Comparison of ENCODE assay signal across 34 cellular contexts in genomic region chr13:30874561-30874960, GRCh38. TPM values are rescaled to one million over a fixed set of nuclear protein-coding genes. Genes with fewer than 3 reads are reported as not detected.
DNase-seq lines count a peak whose midpoint lies in the region; ATAC-seq and TF ChIP-seq lines count a peak whose summit lies in the region.
"Had no signal": no experiment of that assay in that cellular context is flagged by ENCODE, and none has a peak within 500 bp of the region (broad histone marks: within the 10 kb centered on the region; RNA-seq: fewer than 3 reads in every experiment).

No MANE protein-coding gene starts in this region.

- no peaks in the 10 kb centered on the region for H3K36me3 Mint-ChIP-seq in endodermal cell (ENCODE audit: low read depth)
- H3K36me3 Mint-ChIP-seq: activated naive CD8-positive, alpha-beta T cell treated with anti-CD3 and anti-CD28 coated beads for 36 hours; naive thymus-derived CD8-positive, alpha-beta T cell had no signal

- H3K9ac ChIP-seq in adipocyte (ENCODE audit: low read length) (peak overlapping the region; percentile 21), endodermal cell (ENCODE audit: extremely low read depth, low read length, poor library complexity, severe bottlenecking) (no peak overlapping the region), neuronal stem cell (ENCODE audit: low read depth, low read length, poor library complexity) (no peak overlapping the region)

- no peak for TF ChIP-seq CTCF in endodermal cell (conservative IDR thresholded peaks at IDR 0.05)
- no peak for TF ChIP-seq CTCF in vagina (IDR thresholded peaks at IDR 0.05)

- H3K9me3 ChIP-seq in adipocyte (ENCODE audit: control insufficient read depth, low read length) (no peaks in the 10 kb centered on the region), endodermal cell (ENCODE audit: control insufficient read depth, low read length) (no peaks in the 10 kb centered on the region), neuronal stem cell (replicated peaks in 1 of 2; ENCODE audit: control insufficient read depth in 2 of 2, insufficient read depth in 1 of 2, low read depth in 1 of 2, low read length in 2 of 2) (no peaks in the 10 kb centered on the region), vagina (no peaks in the 10 kb centered on the region)
- H3K9me3 ChIP-seq: esophagus muscularis mucosa, ovary had no signal

- H3K4me1 ChIP-seq in adipocyte (ENCODE audit: control insufficient read depth, insufficient read depth, low read length) (peaks cover 57% of the 10 kb centered on the region), endodermal cell (ENCODE audit: control insufficient read depth, insufficient read depth, low read length) (peaks cover 4% of the 10 kb centered on the region), neuronal stem cell (ENCODE audit: control insufficient read depth in 2 of 2, insufficient read depth in 1 of 2, low read depth in 1 of 2, low read length in 2 of 2) (peaks cover 24 to 41% of the 10 kb centered on the region in 2 donors), vagina (peaks cover 40% of the 10 kb centered on the region)

- H3K18ac ChIP-seq in neuronal stem cell (ENCODE audit: low read length) = peak overlapping the region; percentile 61

- H2BK5ac ChIP-seq in neuronal stem cell (ENCODE audit: low read length) = no peak overlapping the region

- no peak overlapping the region for H2BK120ac ChIP-seq in neuronal stem cell (ENCODE audit: low read depth, low read length)

- no peak overlapping the region for H3K4me2 ChIP-seq in neuronal stem cell (ENCODE audit: insufficient read depth, low read length, poor library complexity, severe bottlenecking)

- H3K27me3 ChIP-seq in adipocyte (replicated peaks; ENCODE audit: control insufficient read depth, insufficient read depth, low read length) (no peaks in the 10 kb centered on the region), endodermal cell (ENCODE audit: control insufficient read depth, insufficient read depth, low read length, poor library complexity, severe bottlenecking) (no peaks in the 10 kb centered on the region), neuronal stem cell (ENCODE audit: control insufficient read depth in 3 of 3, insufficient read depth in 3 of 3, low read depth in 1 of 3, low read length in 3 of 3) (no peaks in the 10 kb centered on the region), vagina (no peaks in the 10 kb centered on the region)
- H3K27me3 ChIP-seq: esophagus muscularis mucosa, ovary had no signal

- H3K36me3 ChIP-seq in adipocyte (ENCODE audit: control insufficient read depth, insufficient read depth, low read length, severe bottlenecking) (no peaks in the 10 kb centered on the region), endodermal cell (ENCODE audit: control insufficient read depth, insufficient read depth, low read length) (no peaks in the 10 kb centered on the region), neuronal stem cell (replicated peaks in 1 of 2; ENCODE audit: control insufficient read depth in 2 of 2, insufficient read depth in 2 of 2, low read length in 2 of 2) (no peaks in the 10 kb centered on the region), vagina (no peaks in the 10 kb centered on the region)
- H3K36me3 ChIP-seq: esophagus muscularis mucosa, ovary had no signal

- H3K4me3 ChIP-seq in adipocyte (ENCODE audit: low read length) (no peak overlapping the region), endodermal cell (ENCODE audit: low read length) (no peak overlapping the region), neuronal stem cell (ENCODE audit: low read length in 2 of 2) (no peak overlapping the region), vagina (no peak overlapping the region)
- H3K4me3 ChIP-seq: esophagus muscularis mucosa, GM12878, ovary had no signal

- H2BK15ac ChIP-seq in neuronal stem cell (ENCODE audit: low read length) = no peak overlapping the region

- WGBS in endodermal cell (ENCODE audit: insufficient coverage in 1 of 2, insufficient read length in 1 of 2), 2 experiments = 88 to 94% methylated on average over 6 of the region's 6 CpGs
- WGBS in neuronal stem cell (ENCODE audit: extremely low coverage in 2 of 2, insufficient read length in 2 of 2, insufficient replicate concordance in 1 of 2), 2 donors = no CpG with 5 or more reads among the region's 6 CpGs

- H3K4ac ChIP-seq in neuronal stem cell (ENCODE audit: low read length) = no peak overlapping the region

- H3K4me1 Mint-ChIP-seq in endodermal cell = peaks cover 27% of the 10 kb centered on the region

- no peaks in the 10 kb centered on the region for H3K9me3 Mint-ChIP-seq in endodermal cell
- H3K9me3 Mint-ChIP-seq: activated naive CD8-positive, alpha-beta T cell treated with anti-CD3 and anti-CD28 coated beads for 36 hours; naive thymus-derived CD8-positive, alpha-beta T cell; T-helper 2 cell treated with Interferon-gamma antibody and Interleukin-4, amounts not matched to agents 5 μg/mL and 100 μg/mL, for 36 hours had no signal

- H3K23ac ChIP-seq in neuronal stem cell (ENCODE audit: low read depth, low read length, poor library complexity) = no peak overlapping the region

- no peak overlapping the region for H3K27ac Mint-ChIP-seq in endodermal cell
- H3K27ac Mint-ChIP-seq: activated CD8-positive, alpha-beta T cell treated with anti-CD3 and anti-CD28 coated beads, Interleukin-2, amount 10 ng/mL, durations not matched to agents 7 days and 5 days; activated naive CD8-positive, alpha-beta T cell treated with anti-CD3 and anti-CD28 coated beads for 36 hours; naive thymus-derived CD8-positive, alpha-beta T cell; T-helper 2 cell treated with Interferon-gamma antibody and Interleukin-4, amounts not matched to agents 5 μg/mL and 100 μg/mL, for 36 hours had no signal

- H4K8ac ChIP-seq in neuronal stem cell (ENCODE audit: low read depth, low read length) = no peak overlapping the region

- no peak for ATAC-seq in HG02623 (IDR thresholded peaks at IDR 0.05; ENCODE audit: unreplicated experiment)
- ATAC-seq in Right ventricle myocardium superior (ENCODE audit: poor library complexity) = no peak
- ATAC-seq: activated CD8-positive, alpha-beta T cell treated with anti-CD3 and anti-CD28 coated beads, Interleukin-2, amount 10 ng/mL, durations not matched to agents 7 days and 5 days; foreskin keratinocyte; GM12878; naive thymus-derived CD8-positive, alpha-beta T cell; Panc1 had no signal

- no peak for TF ChIP-seq POLR2A in vagina (IDR thresholded peaks at IDR 0.05)

- H2BK12ac ChIP-seq in neuronal stem cell (ENCODE audit: low read length) = no peak overlapping the region

- H4K91ac ChIP-seq in neuronal stem cell (ENCODE audit: low read depth, low read length, poor library complexity) = no peak overlapping the region

- no peaks in the 10 kb centered on the region for H3K79me1 ChIP-seq in neuronal stem cell (ENCODE audit: low read depth, low read length)

- DNase-seq in adipocyte (ENCODE audit: low read depth) = no peak
- DNase-seq in endodermal cell = no peak
- DNase-seq in neuronal stem cell (ENCODE audit: low spot score) = no peak
- DNase-seq in vagina (ENCODE audit: extremely low spot score in 2 of 2) = peak in 1 of 2 donors; percentile 72
- no peak for DNase-seq in Right ventricle myocardium superior
- DNase-seq in cardiac septum (ENCODE audit: low spot score) = no peak
- DNase-seq: activated CD4-positive, alpha-beta T cell treated with anti-CD3 and anti-CD28 coated beads for 4 hours; activated CD8-positive, alpha-beta T cell treated with anti-CD3 and anti-CD28 coated beads, Interleukin-2, amount 10 ng/mL, durations not matched to agents 7 days and 5 days; activated naive CD8-positive, alpha-beta T cell treated with anti-CD3 and anti-CD28 coated beads for 36 hours; activated T-cell treated with anti-CD3 and anti-CD28 coated beads for 4 hours; aorta; C1 segment of cervical spinal cord; caudate nucleus; DMS153; foreskin keratinocyte; head of caudate nucleus; naive thymus-derived CD8-positive, alpha-beta T cell; NCI-H1417; NCI-H226; NCI-H526 treated with DMSO at 0.1 percent for 48 hours; ovary; SHP77; small intestine; stimulated activated naive CD4-positive, alpha-beta T cell had no signal

- H3K27ac ChIP-seq in endodermal cell (ENCODE audit: low read depth, low read length) (peak overlapping the region; percentile 96), neuronal stem cell (replicated peaks; ENCODE audit: low read length) (no peak overlapping the region), vagina (peak overlapping the region; percentile 88)
- H3K27ac ChIP-seq: foreskin keratinocyte, VCaP had no signal

- no peak overlapping the region for H2AK5ac ChIP-seq in neuronal stem cell (ENCODE audit: low read depth, low read length)

- intact Hi-C loops in vagina (cut with DNase I) (no loop called here), Right ventricle myocardium superior (cut with DNase I) (no loop called here), cardiac septum (cut with DNase I) (no loop called here)

- H3K27me3 Mint-ChIP-seq in endodermal cell (ENCODE audit: insufficient read depth) = no peaks in the 10 kb centered on the region

- H3K4me3 Mint-ChIP-seq in endodermal cell = no peak overlapping the region
- H3K4me3 Mint-ChIP-seq: activated CD8-positive, alpha-beta T cell treated with anti-CD3 and anti-CD28 coated beads, Interleukin-2, amount 10 ng/mL, durations not matched to agents 7 days and 5 days; activated naive CD8-positive, alpha-beta T cell treated with anti-CD3 and anti-CD28 coated beads for 36 hours; naive thymus-derived CD8-positive, alpha-beta T cell; T-helper 2 cell treated with Interferon-gamma antibody and Interleukin-4, amounts not matched to agents 5 μg/mL and 100 μg/mL, for 36 hours had no signal

- H2AFZ ChIP-seq in neuronal stem cell (ENCODE audit: low read length) = peak overlapping the region; percentile 80

- H3K14ac ChIP-seq in neuronal stem cell (ENCODE audit: low read length) = no peak overlapping the region

RNA-seq across cellular contexts. Expression of gene MEDAG, which starts 31.5 kb away (rescaled TPM):
- total RNA-seq in endodermal cell = under 1 TPM; 0.13 to 0.33 TPM
- 0.64 TPM for polyA plus RNA-seq in endodermal cell (2013, experiment 1 of 2)
- 0.21 TPM for polyA plus RNA-seq in endodermal cell (2013, experiment 2 of 2)
- 0.31 TPM for polyA plus RNA-seq in neuronal stem cell (2013, experiment 1 of 2)
- 0.18 TPM for polyA plus RNA-seq in neuronal stem cell (2013, experiment 2 of 2)
- total RNA-seq in vagina = 46.4 TPM
- 5.4 TPM for total RNA-seq in Right ventricle myocardium superior
- 11.7 TPM for total RNA-seq in cardiac septum
- total RNA-seq: activated CD8-positive, alpha-beta T cell treated with anti-CD3 and anti-CD28 coated beads, Interleukin-2, amount 10 ng/mL, durations not matched to agents 7 days and 5 days; activated naive CD8-positive, alpha-beta T cell treated with anti-CD3 and anti-CD28 coated beads for 36 hours; foreskin keratinocyte; GM12878; mononuclear cell; naive thymus-derived CD8-positive, alpha-beta T cell had no signal
- polyA plus RNA-seq: foreskin keratinocyte; naive thymus-derived CD8-positive, alpha-beta T cell had no signal

RNA-seq across cellular contexts. Expression of gene TEX26, which starts 57.9 kb away (rescaled TPM):
- total RNA-seq in endodermal cell (not detected), vagina (not detected), Right ventricle myocardium superior (not detected), cardiac septum (not detected)
- 0.78 TPM for polyA plus RNA-seq in endodermal cell (2013, experiment 1 of 2)
- 0.75 TPM for polyA plus RNA-seq in endodermal cell (2013, experiment 2 of 2)
- polyA plus RNA-seq in neuronal stem cell (2013, experiment 1 of 2) = 0.24 TPM
- polyA plus RNA-seq in neuronal stem cell (2013, experiment 2 of 2) = 0.18 TPM
- total RNA-seq: activated CD8-positive, alpha-beta T cell treated with anti-CD3 and anti-CD28 coated beads, Interleukin-2, amount 10 ng/mL, durations not matched to agents 7 days and 5 days; activated naive CD8-positive, alpha-beta T cell treated with anti-CD3 and anti-CD28 coated beads for 36 hours; foreskin keratinocyte; GM12878; liver; mononuclear cell; naive thymus-derived CD8-positive, alpha-beta T cell; ovary; renal cortical epithelial cell had no signal
- polyA plus RNA-seq: aorta; foreskin keratinocyte; GM12878; keratinocyte; naive thymus-derived CD8-positive, alpha-beta T cell; small intestine had no signal
